ENCODE assay signal across 1 cellular context in the genomic region with DNA sequence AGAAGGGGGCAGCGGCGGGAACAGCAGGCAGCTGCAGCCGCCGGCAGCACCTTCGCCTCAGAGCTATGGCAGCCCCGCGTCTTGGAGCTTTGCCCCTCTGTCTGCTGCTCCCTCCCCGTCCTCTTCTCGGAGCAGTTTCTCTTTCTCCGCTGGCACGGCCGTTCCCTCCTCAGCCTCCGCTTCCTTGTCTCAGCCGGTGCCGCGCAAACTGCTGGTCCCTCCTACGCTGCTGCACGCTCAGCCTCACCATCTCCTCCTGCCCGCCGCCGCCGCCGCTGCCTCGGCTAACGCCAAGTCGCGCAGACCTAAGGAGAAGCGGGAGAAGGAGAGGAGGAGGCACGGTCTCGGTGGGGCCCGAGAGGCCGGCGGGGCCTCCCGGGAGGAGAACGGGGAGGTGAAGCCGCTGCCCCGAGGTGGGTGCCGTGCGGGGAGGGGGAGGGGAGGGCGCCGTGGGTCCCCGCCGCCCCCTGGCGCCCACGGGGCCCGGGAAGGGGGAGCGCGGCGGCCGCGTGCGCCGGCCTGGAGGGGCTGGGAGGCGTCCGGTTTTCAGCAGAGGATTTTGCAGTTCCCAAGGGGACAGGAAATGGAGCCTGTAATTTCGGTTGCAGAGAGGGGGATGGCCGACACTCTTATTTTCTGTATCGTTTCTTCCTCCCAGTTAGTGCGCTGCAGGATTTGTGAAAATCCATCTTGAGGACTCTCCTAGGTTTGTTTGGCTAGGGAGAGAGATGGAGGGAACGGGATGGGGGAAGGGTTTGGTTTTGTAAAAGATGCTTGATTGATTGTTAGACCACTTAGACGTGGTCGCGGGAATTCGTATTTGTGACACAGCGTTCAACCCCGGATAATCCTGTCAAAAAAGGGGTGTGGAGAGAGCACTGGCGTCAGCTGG.
TF ChIP-seq lines count a peak whose summit lies in the region.

No MANE protein-coding gene starts in this region.

TF ChIP-seq in WTC11, 78 proteins besides CTCF, POLR2A, EP300 and RAD21 (continued from another document):
- TF ChIP-seq, protein P1, sequence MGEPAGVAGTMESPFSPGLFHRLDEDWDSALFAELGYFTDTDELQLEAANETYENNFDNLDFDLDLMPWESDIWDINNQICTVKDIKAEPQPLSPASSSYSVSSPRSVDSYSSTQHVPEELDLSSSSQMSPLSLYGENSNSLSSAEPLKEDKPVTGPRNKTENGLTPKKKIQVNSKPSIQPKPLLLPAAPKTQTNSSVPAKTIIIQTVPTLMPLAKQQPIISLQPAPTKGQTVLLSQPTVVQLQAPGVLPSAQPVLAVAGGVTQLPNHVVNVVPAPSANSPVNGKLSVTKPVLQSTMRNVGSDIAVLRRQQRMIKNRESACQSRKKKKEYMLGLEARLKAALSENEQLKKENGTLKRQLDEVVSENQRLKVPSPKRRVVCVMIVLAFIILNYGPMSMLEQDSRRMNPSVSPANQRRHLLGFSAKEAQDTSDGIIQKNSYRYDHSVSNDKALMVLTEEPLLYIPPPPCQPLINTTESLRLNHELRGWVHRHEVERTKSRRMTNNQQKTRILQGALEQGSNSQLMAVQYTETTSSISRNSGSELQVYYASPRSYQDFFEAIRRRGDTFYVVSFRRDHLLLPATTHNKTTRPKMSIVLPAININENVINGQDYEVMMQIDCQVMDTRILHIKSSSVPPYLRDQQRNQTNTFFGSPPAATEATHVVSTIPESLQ (CRISPR knock-in tag; IDR thresholded peaks at IDR 0.05) = 0 out of 2 replicates have a peak, but pooled peaks have one; percentile 35
- TF ChIP-seq ZNF121 (CRISPR knock-in tag; IDR thresholded peaks at IDR 0.05) = 0 out of 2 replicates have a peak, but pooled peaks have one; percentile 3
- TF ChIP-seq RORB (CRISPR knock-in tag; IDR thresholded peaks at IDR 0.05) = no peak
- no peak for TF ChIP-seq FOXK1 (CRISPR knock-in tag; IDR thresholded peaks at IDR 0.05)
- peak; percentile 64; the same call in 1 of the 2 replicates for TF ChIP-seq KAT7 (CRISPR knock-in tag; IDR thresholded peaks at IDR 0.05; ENCODE audit: borderline replicate concordance)
- TF ChIP-seq, protein P2, sequence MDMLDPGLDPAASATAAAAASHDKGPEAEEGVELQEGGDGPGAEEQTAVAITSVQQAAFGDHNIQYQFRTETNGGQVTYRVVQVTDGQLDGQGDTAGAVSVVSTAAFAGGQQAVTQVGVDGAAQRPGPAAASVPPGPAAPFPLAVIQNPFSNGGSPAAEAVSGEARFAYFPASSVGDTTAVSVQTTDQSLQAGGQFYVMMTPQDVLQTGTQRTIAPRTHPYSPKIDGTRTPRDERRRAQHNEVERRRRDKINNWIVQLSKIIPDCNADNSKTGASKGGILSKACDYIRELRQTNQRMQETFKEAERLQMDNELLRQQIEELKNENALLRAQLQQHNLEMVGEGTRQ (CRISPR knock-in tag; IDR thresholded peaks at IDR 0.05) = no peak
- TF ChIP-seq JAZF1 (CRISPR knock-in tag; IDR thresholded peaks at IDR 0.05) = no peak
- no peak for TF ChIP-seq ZNF396 (CRISPR knock-in tag; IDR thresholded peaks at IDR 0.05; ENCODE audit: borderline replicate concordance)
- TF ChIP-seq, protein P3, sequence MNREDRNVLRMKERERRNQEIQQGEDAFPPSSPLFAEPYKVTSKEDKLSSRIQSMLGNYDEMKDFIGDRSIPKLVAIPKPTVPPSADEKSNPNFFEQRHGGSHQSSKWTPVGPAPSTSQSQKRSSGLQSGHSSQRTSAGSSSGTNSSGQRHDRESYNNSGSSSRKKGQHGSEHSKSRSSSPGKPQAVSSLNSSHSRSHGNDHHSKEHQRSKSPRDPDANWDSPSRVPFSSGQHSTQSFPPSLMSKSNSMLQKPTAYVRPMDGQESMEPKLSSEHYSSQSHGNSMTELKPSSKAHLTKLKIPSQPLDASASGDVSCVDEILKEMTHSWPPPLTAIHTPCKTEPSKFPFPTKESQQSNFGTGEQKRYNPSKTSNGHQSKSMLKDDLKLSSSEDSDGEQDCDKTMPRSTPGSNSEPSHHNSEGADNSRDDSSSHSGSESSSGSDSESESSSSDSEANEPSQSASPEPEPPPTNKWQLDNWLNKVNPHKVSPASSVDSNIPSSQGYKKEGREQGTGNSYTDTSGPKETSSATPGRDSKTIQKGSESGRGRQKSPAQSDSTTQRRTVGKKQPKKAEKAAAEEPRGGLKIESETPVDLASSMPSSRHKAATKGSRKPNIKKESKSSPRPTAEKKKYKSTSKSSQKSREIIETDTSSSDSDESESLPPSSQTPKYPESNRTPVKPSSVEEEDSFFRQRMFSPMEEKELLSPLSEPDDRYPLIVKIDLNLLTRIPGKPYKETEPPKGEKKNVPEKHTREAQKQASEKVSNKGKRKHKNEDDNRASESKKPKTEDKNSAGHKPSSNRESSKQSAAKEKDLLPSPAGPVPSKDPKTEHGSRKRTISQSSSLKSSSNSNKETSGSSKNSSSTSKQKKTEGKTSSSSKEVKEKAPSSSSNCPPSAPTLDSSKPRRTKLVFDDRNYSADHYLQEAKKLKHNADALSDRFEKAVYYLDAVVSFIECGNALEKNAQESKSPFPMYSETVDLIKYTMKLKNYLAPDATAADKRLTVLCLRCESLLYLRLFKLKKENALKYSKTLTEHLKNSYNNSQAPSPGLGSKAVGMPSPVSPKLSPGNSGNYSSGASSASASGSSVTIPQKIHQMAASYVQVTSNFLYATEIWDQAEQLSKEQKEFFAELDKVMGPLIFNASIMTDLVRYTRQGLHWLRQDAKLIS (CRISPR knock-in tag; IDR thresholded peaks at IDR 0.05; ENCODE audit: borderline replicate concordance) = no peak
- 0 out of 2 replicates have a peak, but pooled peaks have one; percentile 59 for TF ChIP-seq FOXP1 (CRISPR knock-in tag; IDR thresholded peaks at IDR 0.05; ENCODE audit: borderline replicate concordance)
- no peak for TF ChIP-seq EMX1 (CRISPR knock-in tag; IDR thresholded peaks at IDR 0.05)
- TF ChIP-seq CBFB (CRISPR knock-in tag; IDR thresholded peaks at IDR 0.05; ENCODE audit: low read depth) = no peak
- TF ChIP-seq, protein P4, sequence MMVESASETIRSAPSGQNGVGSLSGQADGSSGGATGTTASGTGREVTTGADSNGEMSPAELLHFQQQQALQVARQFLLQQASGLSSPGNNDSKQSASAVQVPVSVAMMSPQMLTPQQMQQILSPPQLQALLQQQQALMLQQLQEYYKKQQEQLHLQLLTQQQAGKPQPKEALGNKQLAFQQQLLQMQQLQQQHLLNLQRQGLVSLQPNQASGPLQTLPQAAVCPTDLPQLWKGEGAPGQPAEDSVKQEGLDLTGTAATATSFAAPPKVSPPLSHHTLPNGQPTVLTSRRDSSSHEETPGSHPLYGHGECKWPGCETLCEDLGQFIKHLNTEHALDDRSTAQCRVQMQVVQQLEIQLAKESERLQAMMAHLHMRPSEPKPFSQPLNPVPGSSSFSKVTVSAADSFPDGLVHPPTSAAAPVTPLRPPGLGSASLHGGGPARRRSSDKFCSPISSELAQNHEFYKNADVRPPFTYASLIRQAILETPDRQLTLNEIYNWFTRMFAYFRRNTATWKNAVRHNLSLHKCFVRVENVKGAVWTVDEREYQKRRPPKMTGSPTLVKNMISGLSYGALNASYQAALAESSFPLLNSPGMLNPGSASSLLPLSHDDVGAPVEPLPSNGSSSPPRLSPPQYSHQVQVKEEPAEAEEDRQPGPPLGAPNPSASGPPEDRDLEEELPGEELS (CRISPR knock-in tag; IDR thresholded peaks at IDR 0.05) = 0 out of 2 replicates have a peak, but pooled peaks have one; percentile 10
- no peak for TF ChIP-seq ESRRA (CRISPR knock-in tag; IDR thresholded peaks at IDR 0.05; ENCODE audit: borderline replicate concordance)
